Comparison of ENCODE assay signal across 8 cellular contexts in genomic region chr19:29211562-29212416, GRCh38. TPM values are rescaled to one million over a fixed set of nuclear protein-coding genes. Genes with fewer than 3 reads are reported as not detected.
DNase-seq lines count a peak whose midpoint lies in the region; ATAC-seq and TF ChIP-seq lines count a peak whose summit lies in the region.

No MANE protein-coding gene starts in this region.

- H3K36me3 Mint-ChIP-seq in CD4-positive, alpha-beta T cell (ENCODE audit: low read depth): peaks cover 53% of the 10 kb centered on the region

- H3K4me1 ChIP-seq in stomach smooth muscle (ENCODE audit: control insufficient read depth, insufficient read depth, low read length): peaks cover 4% of the 10 kb centered on the region

- H3K4me3 Mint-ChIP-seq in CD4-positive, alpha-beta T cell: peak overlapping the region; percentile 99

- peak; percentile 1 for ATAC-seq in CD4-positive, alpha-beta T cell (ENCODE audit: poor library complexity)
- ATAC-seq in GM18909 (IDR thresholded peaks at IDR 0.05; ENCODE audit: poor library complexity, unreplicated experiment): no peak
- no peak for ATAC-seq in left lobe of liver

- peak overlapping the region; percentile 78 for H3K27ac ChIP-seq in CD4-positive, alpha-beta T cell (ENCODE audit: low read depth, low read length)
- peak overlapping the region; percentile 89 for H3K27ac ChIP-seq in stomach smooth muscle (ENCODE audit: low read length)

- in situ Hi-C loops in astrocyte of the cerebellum (cut with HindIII; ENCODE audit: low sequenced_read_pairs): no loop called here
- in situ Hi-C loops in KBM-7 (cut with MboI; ENCODE audit: low pct_unique_long_range_greater_than_20kb, low sequenced_read_pairs): loop anchor here (25.0 kb wide), 1 partner anchor 476 kb away; no protein-coding TSS in a partner anchor

- H3K4me1 Mint-ChIP-seq in CD4-positive, alpha-beta T cell (ENCODE audit: low read depth): peaks cover 57% of the 10 kb centered on the region

- CTCF ChIA-PET in CD4-positive, alpha-beta T cell (lab: Charles Lee): no interaction called here

- no peak for TF ChIP-seq CTCF in CD4-positive, alpha-beta T cell (IDR thresholded peaks at IDR 0.05)
- no peak for TF ChIP-seq CTCF in astrocyte of the cerebellum (IDR thresholded peaks at IDR 0.05; ENCODE audit: low read depth, low read length, missing control alignments)

- H3K9ac ChIP-seq in stomach smooth muscle (ENCODE audit: low read length in 2 of 2): peak overlapping the region; percentile 80 to 98

- no peak for DNase-seq in CD4-positive, alpha-beta T cell
- DNase-seq in HuH-7.5 (ENCODE audit: low spot score): peak; percentile 14
- DNase-seq in astrocyte of the cerebellum (ENCODE audit: low read depth): no peak
- DNase-seq in islet precursor cell: peak; percentile 46
- no peak for DNase-seq in KBM-7
- DNase-seq in left lobe of liver (ENCODE audit: low spot score): no peak

- H3K9me3 Mint-ChIP-seq in CD4-positive, alpha-beta T cell: peaks cover 6% of the 10 kb centered on the region

- H3K36me3 ChIP-seq in stomach smooth muscle (ENCODE audit: control insufficient read depth in 2 of 2, insufficient read depth in 2 of 2, low read length in 2 of 2): peaks cover 3 to 7% of the 10 kb centered on the region in 2 donors

- intact Hi-C loops in CD4-positive, alpha-beta T cell (cut with DNase I, micrococcal nuclease): loop anchor here (5.0 to 10.0 kb wide), 6 partner anchors 396 to 1419 kb away; partner anchors contain the start of genes CCNE1 (in 1 of the 2), POP4 (in 1 of the 2) and URI1 (in 1 of the 2)

- H3K27me3 ChIP-seq in CD4-positive, alpha-beta T cell (ENCODE audit: control insufficient read depth, insufficient read depth, low read length): no peaks in the 10 kb centered on the region
- no peaks in the 10 kb centered on the region for H3K27me3 ChIP-seq in stomach smooth muscle (ENCODE audit: control insufficient read depth in 1 of 2, insufficient read depth in 2 of 2, low read length in 2 of 2)

- no peaks in the 10 kb centered on the region for H3K9me3 ChIP-seq in CD4-positive, alpha-beta T cell (ENCODE audit: control insufficient read depth, low read length)
- no peaks in the 10 kb centered on the region for H3K9me3 ChIP-seq in stomach smooth muscle (ENCODE audit: control insufficient read depth in 2 of 2, low read length in 2 of 2)

- H3K27ac Mint-ChIP-seq in CD4-positive, alpha-beta T cell: peak overlapping the region; percentile 96

- H3K4me3 ChIP-seq in astrocyte of the cerebellum (ENCODE audit: low read depth, low read length) (peak overlapping the region; percentile 91), stomach smooth muscle (ENCODE audit: low read length in 2 of 2) (peak overlapping the region; percentile 71 to 91)

- POLR2A ChIA-PET in CD4-positive, alpha-beta T cell (lab: Charles Lee): interaction anchor here (0.6 to 1.0 kb wide), 2 partner anchors 10 to 1419 kb away, joined by 3 to 4 read pairs; no protein-coding TSS in a partner anchor

- H3K27me3 Mint-ChIP-seq in CD4-positive, alpha-beta T cell: peaks cover 8% of the 10 kb centered on the region

RNA-seq across cellular contexts. Expression of gene UQCRFS1, which starts 1.2 kb away (rescaled TPM):
- total RNA-seq in CD4-positive, alpha-beta T cell: 10 to 100 TPM; 30.5 TPM
- total RNA-seq in left lobe of liver: 26.9 TPM

Comparison
In these comparisons a context has a peak if more than half of its experiments do, and no peak if none do; other contexts are left out.
1. DNase-seq: peak in HuH-7.5 (single experiment) and islet precursor cell (single experiment); none in CD4-positive, alpha-beta T cell (0 of 10), astrocyte of the cerebellum (single experiment), KBM-7 (single experiment) and left lobe of liver (single experiment).